In genomic region chr2:54331095-54331835, GRCh38 we compare ENCODE assay signal across 9 cellular contexts.
DNase-seq lines count a peak whose midpoint lies in the region; ATAC-seq and TF ChIP-seq lines count a peak whose summit lies in the region.
"Had no signal": no experiment of that assay in that cellular context is flagged by ENCODE, and none has a peak within 500 bp of the region (broad histone marks: within the 10 kb centered on the region; RNA-seq: fewer than 3 reads in every experiment).

No MANE protein-coding gene starts in this region.

- peaks cover 28% of the 10 kb centered on the region for H3K27me3 Mint-ChIP-seq in activated CD4-positive, alpha-beta memory T cell treated with anti-CD3 and anti-CD28 coated beads, Interleukin-2, amount 10 ng/mL, durations not matched to agents 7 days and 5 days
- peaks cover 13 to 15% of the 10 kb centered on the region in 2 donors for H3K27me3 Mint-ChIP-seq in stimulated activated naive B cell treated with anti-CD40 and anti-IgM and Interleukin-4, amounts not matched to agents 10 μg/mL and 1 μg/mL and 100 μg/mL, for 72 hours

- ATAC-seq in HCT116 (no peak), GM18511 (IDR thresholded peaks at IDR 0.05; ENCODE audit: unreplicated experiment) (no peak)
- peak; percentile 17 to 43 for ATAC-seq in stimulated activated naive B cell treated with anti-CD40 and anti-IgM and Interleukin-4, amounts not matched to agents 10 μg/mL and 1 μg/mL and 100 μg/mL, for 72 hours (replicated peaks)

- H3K36me3 ChIP-seq in BLaER1 (no peaks in the 10 kb centered on the region), HCT116 (ENCODE audit: control insufficient read depth in 1 of 2, insufficient read depth in 2 of 2, low read length in 2 of 2) (no peaks in the 10 kb centered on the region), iPS DF 6.9 (ENCODE audit: control insufficient read depth, insufficient read depth, low read length) (no peaks in the 10 kb centered on the region)

- no peaks in the 10 kb centered on the region for H4K20me1 ChIP-seq in BLaER1
- no peaks in the 10 kb centered on the region for H4K20me1 ChIP-seq in HCT116 (ENCODE audit: insufficient read depth)

- H3K9me2 ChIP-seq in HCT116 (ENCODE audit: insufficient read depth) = no peaks in the 10 kb centered on the region

- H3K4me3 ChIP-seq in BLaER1 (peak overlapping the region; percentile 66), HCT116 (replicated peaks in 1 of 2; ENCODE audit: low read depth in 1 of 2, low read length in 2 of 2) (peak overlapping the region; percentile 49 to 58), iPS DF 6.9 (ENCODE audit: low read length) (peak overlapping the region; percentile 19; the same call in 1 of the 2 replicates)

- intact Hi-C loops in HCT116 (cut with micrococcal nuclease) = no loop called here

- H3K4me1 Mint-ChIP-seq in activated CD4-positive, alpha-beta memory T cell treated with anti-CD3 and anti-CD28 coated beads, Interleukin-2, amount 10 ng/mL, durations not matched to agents 7 days and 5 days = peaks cover 13% of the 10 kb centered on the region
- H3K4me1 Mint-ChIP-seq in stimulated activated naive B cell treated with anti-CD40 and anti-IgM and Interleukin-4, amounts not matched to agents 10 μg/mL and 1 μg/mL and 100 μg/mL, for 72 hours = peaks cover 19 to 22% of the 10 kb centered on the region in 2 donors

- RAD21 ChIA-PET in HCT116 (lab: Charles Lee; ENCODE audit: low non-redundant PET in 1 of 2, low total read pairs in 2 of 2, uncharacterized antibody in 2 of 2, unreplicated experiment in 2 of 2) = no interaction called here

- H3K79me2 ChIP-seq in HCT116 (ENCODE audit: insufficient read depth, low read length) = no peaks in the 10 kb centered on the region

- BruUV-seq in HCT116 (replicated peaks; lab: Mats Ljungman, UMichigan) = TSS peak; percentile 71

- TF ChIP-seq CTCF in HCT116 (IDR thresholded peaks at IDR 0.05 in 2 of 3, conservative IDR thresholded peaks at IDR 0.05 in 1 of 3; ENCODE audit: borderline replicate concordance in 1 of 3, insufficient read depth in 1 of 3, low read depth in 2 of 3, low read length in 2 of 3) = no peak

- H3K4me1 ChIP-seq in BLaER1 = peaks cover 11% of the 10 kb centered on the region
- peaks cover 6 to 18% of the 10 kb centered on the region in 2 experiments; a peak in 3 of 4 replicates for H3K4me1 ChIP-seq in HCT116 (ENCODE audit: control insufficient read depth in 1 of 2, insufficient read depth in 2 of 2, low read length in 2 of 2)
- no peaks in the 10 kb centered on the region for H3K4me1 ChIP-seq in iPS DF 6.9 (ENCODE audit: control insufficient read depth, insufficient read depth, low read length)

- no peak overlapping the region for H3K9ac ChIP-seq in BLaER1
- peak overlapping the region; percentile 53 for H3K9ac ChIP-seq in HCT116 (ENCODE audit: low read length)

- peak overlapping the region; percentile 77 for H3K4me3 Mint-ChIP-seq in activated CD4-positive, alpha-beta memory T cell treated with anti-CD3 and anti-CD28 coated beads, Interleukin-2, amount 10 ng/mL, durations not matched to agents 7 days and 5 days
- H3K4me3 Mint-ChIP-seq in stimulated activated naive B cell treated with anti-CD40 and anti-IgM and Interleukin-4, amounts not matched to agents 10 μg/mL and 1 μg/mL and 100 μg/mL, for 72 hours = peak overlapping the region; percentile 90 to 94

- peak overlapping the region; percentile 70 for H2AFZ ChIP-seq in HCT116 (ENCODE audit: low read depth, low read length, poor library complexity, severe bottlenecking)

- no peaks in the 10 kb centered on the region for H3K9me3 Mint-ChIP-seq in activated CD4-positive, alpha-beta memory T cell treated with anti-CD3 and anti-CD28 coated beads, Interleukin-2, amount 10 ng/mL, durations not matched to agents 7 days and 5 days
- H3K9me3 Mint-ChIP-seq in stimulated activated naive B cell treated with anti-CD40 and anti-IgM and Interleukin-4, amounts not matched to agents 10 μg/mL and 1 μg/mL and 100 μg/mL, for 72 hours = no peaks in the 10 kb centered on the region

- TF ChIP-seq RAD21 in HCT116 (IDR thresholded peaks at IDR 0.05; ENCODE audit: low read depth) = no peak

- no peak for TF ChIP-seq POLR2A in HCT116 (IDR thresholded peaks at IDR 0.05; ENCODE audit: borderline replicate concordance, extremely low read depth, insufficient read depth, insufficient read length)

- CTCF ChIA-PET in HCT116 (lab: Charles Lee) = no interaction called here
- CTCF ChIA-PET in activated CD4-positive, alpha-beta memory T cell treated with anti-CD3 and anti-CD28 coated beads, Interleukin-2, amount 10 ng/mL, durations not matched to agents 7 days and 5 days (lab: Charles Lee) = no interaction called here

- no peak overlapping the region for H3K27ac Mint-ChIP-seq in activated CD4-positive, alpha-beta memory T cell treated with anti-CD3 and anti-CD28 coated beads, Interleukin-2, amount 10 ng/mL, durations not matched to agents 7 days and 5 days
- H3K27ac Mint-ChIP-seq in stimulated activated naive B cell treated with anti-CD40 and anti-IgM and Interleukin-4, amounts not matched to agents 10 μg/mL and 1 μg/mL and 100 μg/mL, for 72 hours = peak overlapping the region; percentile 82

- WGBS in iPS DF 6.9 (ENCODE audit: insufficient coverage, insufficient read length) = no CpG with 5 or more reads among the region's 14 CpGs

- H3K27me3 ChIP-seq in BLaER1 (no peaks in the 10 kb centered on the region), HCT116 (ENCODE audit: insufficient read depth, low read length) (no peaks in the 10 kb centered on the region), iPS DF 6.9 (ENCODE audit: control insufficient read depth, insufficient read depth, low read length) (peaks cover 4% of the 10 kb centered on the region; the same call in 1 of the 2 replicates)

- H3K9me3 ChIP-seq in BLaER1 (no peaks in the 10 kb centered on the region), HCT116 (ENCODE audit: control insufficient read depth in 1 of 2, insufficient read depth in 1 of 2, low read depth in 1 of 2, low read length in 2 of 2) (no peaks in the 10 kb centered on the region), iPS DF 6.9 (ENCODE audit: control insufficient read depth, insufficient read depth, low read length) (no peaks in the 10 kb centered on the region; the same call in 1 of the 2 replicates)

- POLR2A ChIA-PET in HCT116 (lab: Charles Lee) = interaction anchor here (1.5 kb wide), 1 partner anchor 23 kb away, joined by 3 read pairs; no protein-coding TSS in a partner anchor
- POLR2A ChIA-PET in activated CD4-positive, alpha-beta memory T cell treated with anti-CD3 and anti-CD28 coated beads, Interleukin-2, amount 10 ng/mL, durations not matched to agents 7 days and 5 days (lab: Charles Lee) = no interaction called here

- H3K4me2 ChIP-seq in BLaER1 (peak overlapping the region; percentile 85), HCT116 (ENCODE audit: low read length) (peak overlapping the region; percentile 83)

- H3K27ac ChIP-seq in BLaER1 = no peak overlapping the region
- no peak overlapping the region for H3K27ac ChIP-seq in HCT116 (ENCODE audit: low read depth, low read length)
- H3K27ac ChIP-seq in iPS DF 6.9 (ENCODE audit: low read length) = no peak overlapping the region
- H3K27ac ChIP-seq: HL-60 had no signal

- no peaks in the 10 kb centered on the region for H3K36me3 Mint-ChIP-seq in activated CD4-positive, alpha-beta memory T cell treated with anti-CD3 and anti-CD28 coated beads, Interleukin-2, amount 10 ng/mL, durations not matched to agents 7 days and 5 days (ENCODE audit: low read depth)
- peaks cover 0 to 2% of the 10 kb centered on the region in 2 donors for H3K36me3 Mint-ChIP-seq in stimulated activated naive B cell treated with anti-CD40 and anti-IgM and Interleukin-4, amounts not matched to agents 10 μg/mL and 1 μg/mL and 100 μg/mL, for 72 hours

- no peak for DNase-seq in HCT116 (ENCODE audit: low read depth, low spot score)
- DNase-seq in activated CD4-positive, alpha-beta memory T cell treated with anti-CD3 and anti-CD28 coated beads, Interleukin-2, amount 10 ng/mL, durations not matched to agents 7 days and 5 days = no peak
- no peak for DNase-seq in iPS DF 6.9 (ENCODE audit: low read depth, low spot score)
- DNase-seq in stimulated activated naive B cell treated with anti-CD40 and anti-IgM and Interleukin-4, amounts not matched to agents 10 μg/mL and 1 μg/mL and 100 μg/mL, for 72 hours = no peak
- DNase-seq in activated CD4-positive, alpha-beta T cell treated with anti-CD3 and anti-CD28 coated beads, Interleukin-2, amount 50 U/mL, for 48 hours = no peak
- no peak for DNase-seq in SKM-1 treated with dmso at 0.1 percent for 144 hours (lab: John Stamatoyannopoulos, UW; ENCODE audit: unreplicated experiment)

TF ChIP-seq in HCT116, 20 proteins besides CTCF, POLR2A, EP300 and RAD21 (continues in another document):
- TF ChIP-seq SRF (IDR thresholded peaks at IDR 0.05; ENCODE audit: low read depth) (no peak), SP1 (IDR thresholded peaks at IDR 0.05; ENCODE audit: low read depth) (no peak), POLR2AphosphoS5 (IDR thresholded peaks at IDR 0.05; ENCODE audit: low read depth, low read length) (no peak), EZH2phosphoT487 (IDR thresholded peaks at IDR 0.05; ENCODE audit: borderline replicate concordance) (no peak), ELF1 (IDR thresholded peaks at IDR 0.05; ENCODE audit: borderline replicate concordance, low read depth) (no peak), EZH2 (IDR thresholded peaks at IDR 0.05) (no peak), FOSL1 (IDR thresholded peaks at IDR 0.05; ENCODE audit: low read depth) (no peak), ZFX (IDR thresholded peaks at IDR 0.05) (no peak), CEBPB (IDR thresholded peaks at IDR 0.05; ENCODE audit: low read depth) (no peak), CBX3 (IDR thresholded peaks at IDR 0.05; ENCODE audit: low read depth) (no peak)
- TF ChIP-seq, protein P1, sequence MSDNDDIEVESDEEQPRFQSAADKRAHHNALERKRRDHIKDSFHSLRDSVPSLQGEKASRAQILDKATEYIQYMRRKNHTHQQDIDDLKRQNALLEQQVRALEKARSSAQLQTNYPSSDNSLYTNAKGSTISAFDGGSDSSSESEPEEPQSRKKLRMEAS (IDR thresholded peaks at IDR 0.05) = no peak
- TF ChIP-seq, protein P2, sequence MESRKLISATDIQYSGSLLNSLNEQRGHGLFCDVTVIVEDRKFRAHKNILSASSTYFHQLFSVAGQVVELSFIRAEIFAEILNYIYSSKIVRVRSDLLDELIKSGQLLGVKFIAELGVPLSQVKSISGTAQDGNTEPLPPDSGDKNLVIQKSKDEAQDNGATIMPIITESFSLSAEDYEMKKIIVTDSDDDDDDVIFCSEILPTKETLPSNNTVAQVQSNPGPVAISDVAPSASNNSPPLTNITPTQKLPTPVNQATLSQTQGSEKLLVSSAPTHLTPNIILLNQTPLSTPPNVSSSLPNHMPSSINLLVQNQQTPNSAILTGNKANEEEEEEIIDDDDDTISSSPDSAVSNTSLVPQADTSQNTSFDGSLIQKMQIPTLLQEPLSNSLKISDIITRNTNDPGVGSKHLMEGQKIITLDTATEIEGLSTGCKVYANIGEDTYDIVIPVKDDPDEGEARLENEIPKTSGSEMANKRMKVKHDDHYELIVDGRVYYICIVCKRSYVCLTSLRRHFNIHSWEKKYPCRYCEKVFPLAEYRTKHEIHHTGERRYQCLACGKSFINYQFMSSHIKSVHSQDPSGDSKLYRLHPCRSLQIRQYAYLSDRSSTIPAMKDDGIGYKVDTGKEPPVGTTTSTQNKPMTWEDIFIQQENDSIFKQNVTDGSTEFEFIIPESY (IDR thresholded peaks at IDR 0.05; ENCODE audit: extremely low read depth, insufficient replicate concordance, low read length) = no peak

Comparison
In these comparisons a context has a peak if more than half of its experiments do, and no peak if none do; other contexts are left out.
1. ATAC-seq: peak in stimulated activated naive B cell treated with anti-CD40 and anti-IgM and Interleukin-4, amounts not matched to agents 10 μg/mL and 1 μg/mL and 100 μg/mL, for 72 hours (2 of 2); none in HCT116 (single experiment) and GM18511 (single experiment).
2. Peak in every context shown above with its lines, with median percentiles within 50 percentile points of each other: H3K4me3 ChIP-seq.